1 cellular context compared by ENCODE assay signal in the genomic region with DNA sequence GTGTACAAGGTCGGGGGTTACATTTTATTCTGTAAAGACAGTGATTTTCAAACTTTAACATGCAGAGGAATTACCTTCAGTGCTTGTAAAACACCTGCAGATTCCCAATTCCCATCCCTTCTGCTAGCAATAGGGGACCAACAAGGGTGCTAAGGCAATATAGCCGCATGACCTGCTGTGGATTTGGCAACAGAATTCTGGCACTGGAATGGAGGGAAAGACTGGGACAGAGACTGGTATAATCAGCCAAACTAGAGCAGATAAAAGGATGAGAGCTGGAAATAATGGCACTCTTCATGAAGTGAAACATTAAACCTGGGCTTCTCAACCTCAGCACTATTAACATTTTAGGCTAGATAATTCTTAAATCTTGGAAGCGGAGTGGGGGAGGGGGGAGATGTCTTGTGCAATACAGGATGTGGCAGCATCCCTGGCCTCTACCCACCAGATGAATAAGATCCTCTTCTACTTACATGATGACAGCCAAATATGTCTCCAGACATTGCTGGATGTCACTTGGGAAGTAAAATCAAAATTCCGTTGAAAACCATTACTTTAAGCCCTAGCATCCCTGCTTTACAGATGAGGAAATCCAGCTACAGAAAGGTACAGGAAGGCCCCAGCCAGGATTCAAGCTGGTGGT.
TF ChIP-seq lines count a peak whose summit lies in the region.

No MANE protein-coding gene starts in this region.

TF ChIP-seq in HepG2, 621 proteins besides CTCF, POLR2A, EP300 and RAD21 (continued from another document and continues in another):
- TF ChIP-seq ZBTB40 (IDR thresholded peaks at IDR 0.05) (no peak), ZBTB40 (CRISPR knock-in tag; IDR thresholded peaks at IDR 0.05) (no peak; the same call in 1 of the 2 replicates), JUN (CRISPR knock-in tag; IDR thresholded peaks at IDR 0.05) (no peak), GPN1 (CRISPR knock-in tag; IDR thresholded peaks at IDR 0.05; ENCODE audit: borderline replicate concordance) (no peak), XBP1 (CRISPR knock-in tag; IDR thresholded peaks at IDR 0.05) (no peak), NFYB (CRISPR knock-in tag; IDR thresholded peaks at IDR 0.05) (no peak), SP2 (CRISPR knock-in tag; IDR thresholded peaks at IDR 0.05) (no peak), ZSCAN12 (CRISPR knock-in tag; IDR thresholded peaks at IDR 0.05) (no peak), HMG20B (CRISPR knock-in tag; conservative IDR thresholded peaks at IDR 0.05) (no peak), HOXA5 (CRISPR knock-in tag; IDR thresholded peaks at IDR 0.05) (no peak), NCOA1 (CRISPR knock-in tag; IDR thresholded peaks at IDR 0.05) (no peak), ZNF850 (CRISPR knock-in tag; conservative IDR thresholded peaks at IDR 0.05) (no peak), YEATS4 (CRISPR knock-in tag; IDR thresholded peaks at IDR 0.05; ENCODE audit: borderline replicate concordance) (0 out of 2 replicates have a peak, but pooled peaks have one; percentile 22), ZNF724P (CRISPR knock-in tag; IDR thresholded peaks at IDR 0.05; ENCODE audit: borderline replicate concordance) (no peak), ZNF260 (CRISPR knock-in tag; IDR thresholded peaks at IDR 0.05; ENCODE audit: borderline replicate concordance, low read depth) (no peak), ZNF496 (CRISPR knock-in tag; IDR thresholded peaks at IDR 0.05; ENCODE audit: insufficient replicate concordance) (no peak), ZNF282 (IDR thresholded peaks at IDR 0.05; ENCODE audit: partially characterized antibody) (no peak), SMARCE1 (IDR thresholded peaks at IDR 0.05; ENCODE audit: borderline replicate concordance) (no peak), TFDP1 (CRISPR knock-in tag; IDR thresholded peaks at IDR 0.05; ENCODE audit: borderline replicate concordance) (no peak), GTF2F1 (IDR thresholded peaks at IDR 0.05; ENCODE audit: low read length) (no peak), ZNF460 (CRISPR knock-in tag; IDR thresholded peaks at IDR 0.05; ENCODE audit: borderline replicate concordance) (no peak), PHB2 (IDR thresholded peaks at IDR 0.05; ENCODE audit: partially characterized antibody) (no peak), ZFP82 (CRISPR knock-in tag; IDR thresholded peaks at IDR 0.05; ENCODE audit: borderline replicate concordance) (no peak), ZNF772 (CRISPR knock-in tag; IDR thresholded peaks at IDR 0.05) (no peak), ZNF18 (CRISPR knock-in tag; IDR thresholded peaks at IDR 0.05; ENCODE audit: insufficient replicate concordance) (no peak), ZNF75D (CRISPR knock-in tag; IDR thresholded peaks at IDR 0.05; ENCODE audit: borderline replicate concordance) (no peak), EHMT2 (IDR thresholded peaks at IDR 0.05; ENCODE audit: borderline replicate concordance, low read depth, low read length) (no peak; the same call in 1 of the 2 replicates), MEF2D (CRISPR knock-in tag; IDR thresholded peaks at IDR 0.05) (0 out of 2 replicates have a peak, but pooled peaks have one; percentile 10), AGO2 (optimal IDR thresholded peaks at IDR 0.05; ENCODE audit: low read depth, low read length) (no peak), PITX1 (CRISPR knock-in tag; IDR thresholded peaks at IDR 0.05) (no peak; the same call in 1 of the 2 replicates), TRAFD1 (CRISPR knock-in tag; IDR thresholded peaks at IDR 0.05; ENCODE audit: borderline replicate concordance) (no peak), ZNF550 (CRISPR knock-in tag; IDR thresholded peaks at IDR 0.05; ENCODE audit: borderline replicate concordance) (no peak), RFX5 (IDR thresholded peaks at IDR 0.05; ENCODE audit: low read depth, low read length) (no peak)
- TF ChIP-seq, protein P1, sequence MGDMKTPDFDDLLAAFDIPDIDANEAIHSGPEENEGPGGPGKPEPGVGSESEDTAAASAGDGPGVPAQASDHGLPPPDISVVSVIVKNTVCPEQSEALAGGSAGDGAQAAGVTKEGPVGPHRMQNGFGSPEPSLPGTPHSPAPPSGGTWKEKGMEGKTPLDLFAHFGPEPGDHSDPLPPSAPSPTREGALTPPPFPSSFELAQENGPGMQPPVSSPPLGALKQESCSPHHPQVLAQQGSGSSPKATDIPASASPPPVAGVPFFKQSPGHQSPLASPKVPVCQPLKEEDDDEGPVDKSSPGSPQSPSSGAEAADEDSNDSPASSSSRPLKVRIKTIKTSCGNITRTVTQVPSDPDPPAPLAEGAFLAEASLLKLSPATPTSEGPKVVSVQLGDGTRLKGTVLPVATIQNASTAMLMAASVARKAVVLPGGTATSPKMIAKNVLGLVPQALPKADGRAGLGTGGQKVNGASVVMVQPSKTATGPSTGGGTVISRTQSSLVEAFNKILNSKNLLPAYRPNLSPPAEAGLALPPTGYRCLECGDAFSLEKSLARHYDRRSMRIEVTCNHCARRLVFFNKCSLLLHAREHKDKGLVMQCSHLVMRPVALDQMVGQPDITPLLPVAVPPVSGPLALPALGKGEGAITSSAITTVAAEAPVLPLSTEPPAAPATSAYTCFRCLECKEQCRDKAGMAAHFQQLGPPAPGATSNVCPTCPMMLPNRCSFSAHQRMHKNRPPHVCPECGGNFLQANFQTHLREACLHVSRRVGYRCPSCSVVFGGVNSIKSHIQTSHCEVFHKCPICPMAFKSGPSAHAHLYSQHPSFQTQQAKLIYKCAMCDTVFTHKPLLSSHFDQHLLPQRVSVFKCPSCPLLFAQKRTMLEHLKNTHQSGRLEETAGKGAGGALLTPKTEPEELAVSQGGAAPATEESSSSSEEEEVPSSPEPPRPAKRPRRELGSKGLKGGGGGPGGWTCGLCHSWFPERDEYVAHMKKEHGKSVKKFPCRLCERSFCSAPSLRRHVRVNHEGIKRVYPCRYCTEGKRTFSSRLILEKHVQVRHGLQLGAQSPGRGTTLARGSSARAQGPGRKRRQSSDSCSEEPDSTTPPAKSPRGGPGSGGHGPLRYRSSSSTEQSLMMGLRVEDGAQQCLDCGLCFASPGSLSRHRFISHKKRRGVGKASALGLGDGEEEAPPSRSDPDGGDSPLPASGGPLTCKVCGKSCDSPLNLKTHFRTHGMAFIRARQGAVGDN (CRISPR knock-in tag; IDR thresholded peaks at IDR 0.05): no peak
- TF ChIP-seq, protein P2, sequence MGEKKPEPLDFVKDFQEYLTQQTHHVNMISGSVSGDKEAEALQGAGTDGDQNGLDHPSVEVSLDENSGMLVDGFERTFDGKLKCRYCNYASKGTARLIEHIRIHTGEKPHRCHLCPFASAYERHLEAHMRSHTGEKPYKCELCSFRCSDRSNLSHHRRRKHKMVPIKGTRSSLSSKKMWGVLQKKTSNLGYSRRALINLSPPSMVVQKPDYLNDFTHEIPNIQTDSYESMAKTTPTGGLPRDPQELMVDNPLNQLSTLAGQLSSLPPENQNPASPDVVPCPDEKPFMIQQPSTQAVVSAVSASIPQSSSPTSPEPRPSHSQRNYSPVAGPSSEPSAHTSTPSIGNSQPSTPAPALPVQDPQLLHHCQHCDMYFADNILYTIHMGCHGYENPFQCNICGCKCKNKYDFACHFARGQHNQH (CRISPR knock-in tag; IDR thresholded peaks at IDR 0.05): no peak
- TF ChIP-seq, protein P3, sequence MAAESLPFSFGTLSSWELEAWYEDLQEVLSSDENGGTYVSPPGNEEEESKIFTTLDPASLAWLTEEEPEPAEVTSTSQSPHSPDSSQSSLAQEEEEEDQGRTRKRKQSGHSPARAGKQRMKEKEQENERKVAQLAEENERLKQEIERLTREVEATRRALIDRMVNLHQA (CRISPR knock-in tag; IDR thresholded peaks at IDR 0.05): no peak
- TF ChIP-seq, protein P4, sequence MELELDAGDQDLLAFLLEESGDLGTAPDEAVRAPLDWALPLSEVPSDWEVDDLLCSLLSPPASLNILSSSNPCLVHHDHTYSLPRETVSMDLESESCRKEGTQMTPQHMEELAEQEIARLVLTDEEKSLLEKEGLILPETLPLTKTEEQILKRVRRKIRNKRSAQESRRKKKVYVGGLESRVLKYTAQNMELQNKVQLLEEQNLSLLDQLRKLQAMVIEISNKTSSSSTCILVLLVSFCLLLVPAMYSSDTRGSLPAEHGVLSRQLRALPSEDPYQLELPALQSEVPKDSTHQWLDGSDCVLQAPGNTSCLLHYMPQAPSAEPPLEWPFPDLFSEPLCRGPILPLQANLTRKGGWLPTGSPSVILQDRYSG (CRISPR knock-in tag; IDR thresholded peaks at IDR 0.05): no peak
